ENCODE assay signal across 11 cellular contexts in genomic region chr3:149203758-149204157, GRCh38. TPM values are rescaled to one million over a fixed set of nuclear protein-coding genes. Genes with fewer than 3 reads are reported as not detected.
DNase-seq lines count a peak whose midpoint lies in the region; ATAC-seq and FAIRE-seq lines count a peak whose summit lies in the region.
"Had no signal": no experiment of that assay in that cellular context is flagged by ENCODE, and none has a peak within 500 bp of the region (broad histone marks: within the 10 kb centered on the region; RNA-seq: fewer than 3 reads in every experiment).

No MANE protein-coding gene starts in this region.

- no peaks in the 10 kb centered on the region for H3K36me3 Mint-ChIP-seq in CD4-positive, alpha-beta memory T cell

- H3K4me3 ChIP-seq in CD4-positive, alpha-beta memory T cell (ENCODE audit: low read length in 2 of 2), result no peak overlapping the region
- H3K4me3 ChIP-seq: BLaER1 had no signal

- peaks cover 0 to 2% (median 0%) of the 10 kb centered on the region in 8 donors for H3K9me3 Mint-ChIP-seq in CD4-positive, alpha-beta memory T cell

- H3K27me3 Mint-ChIP-seq in CD4-positive, alpha-beta memory T cell, result peaks cover 6 to 10% of the 10 kb centered on the region in 2 donors

- H3K9me3 ChIP-seq in CD4-positive, alpha-beta memory T cell (ENCODE audit: control insufficient read depth in 1 of 2, low read length in 2 of 2), result no peaks in the 10 kb centered on the region
- H3K9me3 ChIP-seq: BLaER1 had no signal

- H3K27me3 ChIP-seq in CD4-positive, alpha-beta memory T cell (ENCODE audit: insufficient read depth, low read length), result no peaks in the 10 kb centered on the region
- H3K27me3 ChIP-seq: BLaER1 had no signal

- H3K27ac ChIP-seq in CD4-positive, alpha-beta memory T cell (ENCODE audit: low read depth, low read length), result no peak overlapping the region
- H3K27ac ChIP-seq: BLaER1 had no signal

- no peak overlapping the region for H3K27ac Mint-ChIP-seq in CD4-positive, alpha-beta memory T cell

- CTCF ChIA-PET in CD4-positive, alpha-beta memory T cell (lab: Charles Lee; ENCODE audit: partially characterized antibody), result no interaction called here

- peak; percentile 90 for FAIRE-seq in GM19239 (lab: Jason Lieb, UNC)
- FAIRE-seq: bronchial epithelial cell had no signal

- intact Hi-C loops in CD4-positive, alpha-beta memory T cell (cut with micrococcal nuclease), result no loop called here

- H3K4me3 Mint-ChIP-seq in CD4-positive, alpha-beta memory T cell, result no peak overlapping the region

- H3K4me1 Mint-ChIP-seq in CD4-positive, alpha-beta memory T cell, result peaks cover 0 to 7% (median 2%) of the 10 kb centered on the region in 4 donors

- peak; percentile 55 for ATAC-seq in HG02970 (IDR thresholded peaks at IDR 0.05; ENCODE audit: low FRiP score, unreplicated experiment)

- POLR2A ChIA-PET in CD4-positive, alpha-beta memory T cell (lab: Charles Lee; ENCODE audit: partially characterized antibody), result no interaction called here

- H3K36me3 ChIP-seq in CD4-positive, alpha-beta memory T cell (ENCODE audit: insufficient read depth, low read length), result no peaks in the 10 kb centered on the region
- H3K36me3 ChIP-seq: BLaER1 had no signal

- no peaks in the 10 kb centered on the region for H3K4me1 ChIP-seq in CD4-positive, alpha-beta memory T cell (ENCODE audit: insufficient read depth, low read length)
- H3K4me1 ChIP-seq: BLaER1 had no signal

- DNase-seq in AML-193 (lab: John Stamatoyannopoulos, UW), result peak; percentile 94 to 95
- DNase-seq in GM19239 (ENCODE audit: insufficient read length, low spot score), result peak; percentile 18
- DNase-seq in NOMO-1 treated with DMSO at 0.1 percent for 48 hours (lab: John Stamatoyannopoulos, UW; ENCODE audit: unreplicated experiment), result peak; percentile 99
- DNase-seq in HK-2 (ENCODE audit: unreplicated experiment), result no peak
- DNase-seq in LoVo (ENCODE audit: low spot score), result no peak
- DNase-seq in stimulated activated CD4-positive, alpha-beta T cell treated with anti-CD3 and anti-CD28 coated beads, Interleukin-4, amount 100 ng/mL, for 1 hour, result no peak
- DNase-seq in CD4-positive, alpha-beta memory T cell, result no peak

RNA-seq across cellular contexts. Expression of gene CP, which starts 17.9 kb away (rescaled TPM):
- not detected for total RNA-seq in CD4-positive, alpha-beta memory T cell
- polyA plus RNA-seq in CD4-positive, alpha-beta memory T cell, result under 1 TPM in 1 of 2 donors, not detected in 1; 0.34 TPM
- total RNA-seq: bronchial epithelial cell; T-helper 1 cell treated with Interleukin-12 subunit alpha and Interleukin-12 subunit beta and Interleukin-4 antibody, amounts not matched to agents 30 ng/mL and 1 ng/mL, for 36 hours had no signal

Comparison
In these comparisons a context has a peak if more than half of its experiments do, and no peak if none do; other contexts are left out.
1. DNase-seq: peak in AML-193 (2 of 2), GM19239 (single experiment) and NOMO-1 treated with DMSO at 0.1 percent for 48 hours (single experiment); none in HK-2 (single experiment), LoVo (single experiment), stimulated activated CD4-positive, alpha-beta T cell treated with anti-CD3 and anti-CD28 coated beads, Interleukin-4, amount 100 ng/mL, for 1 hour (single experiment) and CD4-positive, alpha-beta memory T cell (0 of 5).